ENCODE assay signal across 8 cellular contexts in the genomic region with DNA sequence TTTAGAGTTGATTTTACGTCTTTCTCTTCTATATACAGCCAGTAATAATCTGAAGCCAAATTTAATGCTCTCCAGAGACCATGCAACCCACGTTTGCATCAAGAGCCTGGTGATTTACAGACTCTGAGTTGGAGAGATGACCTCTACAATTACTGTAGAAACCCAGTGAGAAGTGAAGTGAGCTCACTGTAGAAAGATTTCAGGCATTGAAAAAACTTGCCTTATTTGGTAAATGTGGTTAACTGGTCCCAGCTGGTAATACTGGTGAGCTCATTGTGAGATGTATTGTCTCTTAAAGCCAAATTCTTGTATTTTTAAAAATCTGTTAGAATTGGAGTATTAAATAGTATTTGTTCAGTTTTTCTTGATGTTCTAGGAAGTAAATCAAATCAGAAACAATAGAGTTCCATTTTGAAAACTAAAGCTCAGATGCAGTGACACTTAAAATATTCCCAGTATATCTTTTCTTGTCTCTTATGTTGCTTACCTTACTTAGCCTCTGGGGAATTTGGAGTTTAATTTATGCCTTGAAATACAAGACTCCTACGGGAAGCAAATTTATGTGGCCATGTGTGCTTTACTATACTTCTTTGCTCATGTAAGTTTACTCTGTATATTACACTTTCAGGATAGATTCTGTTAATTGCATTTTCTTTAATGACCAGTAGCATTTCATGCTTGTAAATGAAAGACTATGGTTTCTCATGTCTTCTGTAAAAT.
DNase-seq lines count a peak whose midpoint lies in the region; ATAC-seq, FAIRE-seq and TF ChIP-seq lines count a peak whose summit lies in the region.

No MANE protein-coding gene starts in this region.

- no peak overlapping the region for H3K4me2 ChIP-seq in HepG2 (ENCODE audit: low read depth, low read length)

- TF ChIP-seq CTCF in GM13976 (IDR thresholded peaks at IDR 0.05; ENCODE audit: borderline replicate concordance, control extremely low read depth, extremely low read depth, insufficient read depth, missing control alignments) (no peak), kidney epithelial cell (IDR thresholded peaks at IDR 0.05; ENCODE audit: insufficient read depth, low read length, poor library complexity, severe bottlenecking) (no peak), HepG2 (CRISPR knock-in tag; IDR thresholded peaks at IDR 0.05) (no peak)

- in situ Hi-C loops in GM13976 (cut with MboI; ENCODE audit: low sequenced_read_pairs, unreplicated experiment) (no loop called here), HepG2 (cut with HindIII; ENCODE audit: extremely low pct_ligation_motif_present, low pct_unique_long_range_greater_than_20kb) (no loop called here)

- H3K27ac ChIP-seq in HepG2 (ENCODE audit: extremely low read length, insufficient read depth, low read length): no peak overlapping the region

- peaks cover 1% of the 10 kb centered on the region for H3K36me3 ChIP-seq in kidney epithelial cell (ENCODE audit: control insufficient read depth, insufficient read depth, low read length)
- H3K36me3 ChIP-seq in HepG2 (replicated peaks in 1 of 2; ENCODE audit: control insufficient read depth in 1 of 2, insufficient read depth in 2 of 2, low read length in 2 of 2): no peaks in the 10 kb centered on the region

- no TSS peak for BruUV-seq in HepG2 (replicated peaks; lab: Mats Ljungman, UMichigan)

- FAIRE-seq in TTC549 (lab: Jason Lieb, UNC): peak; percentile 26
- no peak for FAIRE-seq in HepG2 (lab: Jason Lieb, UNC)

- no peaks in the 10 kb centered on the region for H3K79me2 ChIP-seq in HepG2 (ENCODE audit: insufficient read depth, low read length)

- intact Hi-C loops in HepG2 (cut with micrococcal nuclease; ENCODE audit: unreplicated experiment): no loop called here

- H3K27me3 ChIP-seq in kidney epithelial cell (ENCODE audit: control insufficient read depth, insufficient read depth, low read length) (no peaks in the 10 kb centered on the region), HepG2 (ENCODE audit: control insufficient read depth in 1 of 2, insufficient read depth in 2 of 2, low read length in 2 of 2) (no peaks in the 10 kb centered on the region)

- CTCF ChIA-PET in HepG2 (lab: Yijun Ruan, JAX; ENCODE audit: low intra/inter-chr PET ratio, low total read pairs): no interaction called here

- H3K4me3 ChIP-seq in kidney epithelial cell (ENCODE audit: low read depth, low read length) (no peak overlapping the region), HepG2 (replicated peaks in 1 of 3; ENCODE audit: insufficient read depth in 1 of 3, low read depth in 2 of 3, low read length in 3 of 3) (no peak overlapping the region)

- H2AFZ ChIP-seq in HepG2 (ENCODE audit: low read length): no peak overlapping the region

- no peak for TF ChIP-seq RAD21 in HepG2 (CRISPR knock-in tag; IDR thresholded peaks at IDR 0.05)

- TF ChIP-seq EP300 in HepG2 (IDR thresholded peaks at IDR 0.05; ENCODE audit: low read depth in 2 of 2, low read length in 2 of 2) (no peak), HepG2 (CRISPR knock-in tag; IDR thresholded peaks at IDR 0.05; ENCODE audit: borderline replicate concordance) (no peak)

- no peaks in the 10 kb centered on the region for H3K4me1 ChIP-seq in HepG2 (ENCODE audit: insufficient read depth, low read length)

- DNase-seq in GM13976 (ENCODE audit: low spot score) (peak; percentile 40), kidney epithelial cell (ENCODE audit: low read depth) (peak; percentile 97), NCI-H1048 (lab: John Stamatoyannopoulos, UW) (no peak), cerebellum (ENCODE audit: low spot score) (no peak), HepG2 (ENCODE audit: low spot score) (no peak)

- H3K9me3 ChIP-seq in HepG2 (ENCODE audit: low read length): no peaks in the 10 kb centered on the region

- no peaks in the 10 kb centered on the region for H4K20me1 ChIP-seq in HepG2 (ENCODE audit: insufficient read depth, low read length)

- no peak overlapping the region for H3K9ac ChIP-seq in HepG2 (ENCODE audit: insufficient read depth, low read depth, low read length)

- ATAC-seq in HG02852 (IDR thresholded peaks at IDR 0.05; ENCODE audit: unreplicated experiment): peak; percentile 91
- ATAC-seq in GM19328 (IDR thresholded peaks at IDR 0.05; ENCODE audit: unreplicated experiment): no peak
- no peak for ATAC-seq in HepG2

- POLR2A ChIA-PET in HepG2 (lab: Yijun Ruan, JAX): no interaction called here

- no peak for TF ChIP-seq POLR2A in HepG2 (IDR thresholded peaks at IDR 0.05; ENCODE audit: insufficient read depth in 1 of 2, low read depth in 2 of 2, low read length in 2 of 2)

- WGBS in HepG2 (ENCODE audit: low lambda C conversion rate): 42% methylated on average over 3 of the region's 3 CpGs

TF ChIP-seq in HepG2, 621 proteins besides CTCF, POLR2A, EP300 and RAD21:
- TF ChIP-seq PCBP2 (optimal IDR thresholded peaks at IDR 0.05; ENCODE audit: low read depth, low read length, poor library complexity, severe bottlenecking) (no peak), ZNF629 (CRISPR knock-in tag; conservative IDR thresholded peaks at IDR 0.05) (no peak), ZC3H4 (CRISPR knock-in tag; IDR thresholded peaks at IDR 0.05; ENCODE audit: borderline replicate concordance) (no peak), ZNF333 (CRISPR knock-in tag; IDR thresholded peaks at IDR 0.05; ENCODE audit: borderline replicate concordance) (no peak), RBAK (CRISPR knock-in tag; IDR thresholded peaks at IDR 0.05) (no peak), MAFF (IDR thresholded peaks at IDR 0.05; ENCODE audit: low read depth, low read length) (no peak), REXO4 (CRISPR knock-in tag; IDR thresholded peaks at IDR 0.05; ENCODE audit: borderline replicate concordance) (no peak), TEAD3 (CRISPR knock-in tag; optimal IDR thresholded peaks at IDR 0.05; ENCODE audit: borderline replicate concordance) (no peak), ZNF577 (CRISPR knock-in tag; IDR thresholded peaks at IDR 0.05; ENCODE audit: borderline replicate concordance, low read depth) (no peak), RXRB (CRISPR knock-in tag; IDR thresholded peaks at IDR 0.05; ENCODE audit: borderline replicate concordance) (no peak), ZKSCAN8 (CRISPR knock-in tag; IDR thresholded peaks at IDR 0.05; ENCODE audit: borderline replicate concordance) (no peak), RFX5 (IDR thresholded peaks at IDR 0.05; ENCODE audit: low read depth, low read length) (no peak), AGO1 (IDR thresholded peaks at IDR 0.05; ENCODE audit: low read depth, low read length, poor library complexity, severe bottlenecking) (no peak)
- TF ChIP-seq, protein P1, sequence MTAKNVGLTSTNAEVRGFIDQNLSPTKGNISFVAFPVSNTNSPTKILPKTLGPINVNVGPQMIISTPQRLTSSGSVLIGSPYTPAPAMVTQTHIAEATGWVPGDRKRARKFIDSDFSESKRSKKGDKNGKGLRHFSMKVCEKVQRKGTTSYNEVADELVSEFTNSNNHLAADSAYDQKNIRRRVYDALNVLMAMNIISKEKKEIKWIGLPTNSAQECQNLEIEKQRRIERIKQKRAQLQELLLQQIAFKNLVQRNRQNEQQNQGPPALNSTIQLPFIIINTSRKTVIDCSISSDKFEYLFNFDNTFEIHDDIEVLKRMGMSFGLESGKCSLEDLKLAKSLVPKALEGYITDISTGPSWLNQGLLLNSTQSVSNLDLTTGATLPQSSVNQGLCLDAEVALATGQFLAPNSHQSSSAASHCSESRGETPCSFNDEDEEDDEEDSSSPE (CRISPR knock-in tag; IDR thresholded peaks at IDR 0.05): no peak
- TF ChIP-seq, protein P2, sequence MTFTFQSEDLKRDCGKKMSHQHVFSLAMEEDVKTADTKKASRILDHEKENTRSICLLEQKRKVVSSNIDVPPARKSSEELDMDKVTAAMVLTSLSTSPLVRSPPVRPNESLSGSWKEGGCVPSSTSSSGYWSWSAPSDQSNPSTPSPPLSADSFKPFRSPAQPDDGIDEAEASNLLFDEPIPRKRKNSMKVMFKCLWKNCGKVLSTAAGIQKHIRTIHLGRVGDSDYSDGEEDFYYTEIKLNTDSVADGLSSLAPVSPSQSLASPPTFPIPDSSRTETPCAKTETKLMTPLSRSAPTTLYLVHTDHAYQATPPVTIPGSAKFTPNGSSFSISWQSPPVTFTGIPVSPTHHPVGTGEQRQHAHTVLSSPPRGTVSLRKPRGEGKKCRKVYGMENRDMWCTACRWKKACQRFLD (CRISPR knock-in tag; IDR thresholded peaks at IDR 0.05; ENCODE audit: borderline replicate concordance): no peak
- TF ChIP-seq, protein P3, sequence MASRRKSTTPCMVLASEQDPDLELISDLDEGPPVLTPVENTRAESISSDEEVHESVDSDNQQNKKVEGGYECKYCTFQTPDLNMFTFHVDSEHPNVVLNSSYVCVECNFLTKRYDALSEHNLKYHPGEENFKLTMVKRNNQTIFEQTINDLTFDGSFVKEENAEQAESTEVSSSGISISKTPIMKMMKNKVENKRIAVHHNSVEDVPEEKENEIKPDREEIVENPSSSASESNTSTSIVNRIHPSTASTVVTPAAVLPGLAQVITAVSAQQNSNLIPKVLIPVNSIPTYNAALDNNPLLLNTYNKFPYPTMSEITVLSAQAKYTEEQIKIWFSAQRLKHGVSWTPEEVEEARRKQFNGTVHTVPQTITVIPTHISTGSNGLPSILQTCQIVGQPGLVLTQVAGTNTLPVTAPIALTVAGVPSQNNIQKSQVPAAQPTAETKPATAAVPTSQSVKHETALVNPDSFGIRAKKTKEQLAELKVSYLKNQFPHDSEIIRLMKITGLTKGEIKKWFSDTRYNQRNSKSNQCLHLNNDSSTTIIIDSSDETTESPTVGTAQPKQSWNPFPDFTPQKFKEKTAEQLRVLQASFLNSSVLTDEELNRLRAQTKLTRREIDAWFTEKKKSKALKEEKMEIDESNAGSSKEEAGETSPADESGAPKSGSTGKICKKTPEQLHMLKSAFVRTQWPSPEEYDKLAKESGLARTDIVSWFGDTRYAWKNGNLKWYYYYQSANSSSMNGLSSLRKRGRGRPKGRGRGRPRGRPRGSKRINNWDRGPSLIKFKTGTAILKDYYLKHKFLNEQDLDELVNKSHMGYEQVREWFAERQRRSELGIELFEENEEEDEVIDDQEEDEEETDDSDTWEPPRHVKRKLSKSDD (CRISPR knock-in tag; IDR thresholded peaks at IDR 0.05; ENCODE audit: low read depth): no peak

Comparison
In these comparisons a context has a peak if more than half of its experiments do, and no peak if none do; other contexts are left out.
1. DNase-seq: peak in GM13976 (single experiment) and kidney epithelial cell (single experiment); none in NCI-H1048 (single experiment), cerebellum (single experiment) and HepG2 (single experiment).